In genomic region chr3:44418549-44418948, GRCh38 we compare ENCODE assay signal across 15 cellular contexts. TPM values are rescaled to one million over a fixed set of nuclear protein-coding genes. Genes with fewer than 3 reads are reported as not detected.
A peak's percentile ranks its signal among the peaks of the same experiment; 100 is the strongest.
DNase-seq lines count a peak whose midpoint lies in the region; TF ChIP-seq lines count a peak whose summit lies in the region.
"Had no signal": no experiment of that assay in that cellular context is flagged by ENCODE, and none has a peak within 500 bp of the region (broad histone marks: within the 10 kb centered on the region; RNA-seq: fewer than 3 reads in every experiment).

No MANE protein-coding gene starts in this region.

- no peaks in the 10 kb centered on the region for H3K27me3 ChIP-seq in BJ (ENCODE audit: control insufficient read depth, insufficient read depth, low read length)
- H3K27me3 ChIP-seq in kidney epithelial cell (ENCODE audit: control insufficient read depth, insufficient read depth, low read length) = no peaks in the 10 kb centered on the region
- H3K27me3 ChIP-seq: neutrophil had no signal

- H3K4me3 ChIP-seq in BJ (ENCODE audit: low read depth, low read length) (no peak overlapping the region), HFF-Myc (replicated peaks; ENCODE audit: low read depth, low read length) (no peak overlapping the region), cardiac fibroblast (replicated peaks in 1 of 2; ENCODE audit: low read depth in 2 of 2, low read length in 2 of 2) (no peak overlapping the region), kidney epithelial cell (ENCODE audit: low read depth, low read length) (no peak overlapping the region)
- H3K4me3 ChIP-seq: SK-N-MC had no signal

- H3K36me3 ChIP-seq in BJ (ENCODE audit: control insufficient read depth, insufficient read depth, low read length) (no peaks in the 10 kb centered on the region), kidney epithelial cell (ENCODE audit: control insufficient read depth, insufficient read depth, low read length) (no peaks in the 10 kb centered on the region)

- peak; percentile 28; the same call in 1 of the 2 replicates for TF ChIP-seq CTCF in BJ (IDR thresholded peaks at IDR 0.05; ENCODE audit: insufficient read depth, low read depth, low read length)
- TF ChIP-seq CTCF in HFF-Myc (IDR thresholded peaks at IDR 0.05; ENCODE audit: low read depth, low read length, missing control alignments) = peak; percentile 37
- TF ChIP-seq CTCF in cardiac fibroblast (IDR thresholded peaks at IDR 0.05; ENCODE audit: low read depth, low read length) = peak; percentile 28
- TF ChIP-seq CTCF in kidney epithelial cell (IDR thresholded peaks at IDR 0.05; ENCODE audit: insufficient read depth, low read length, poor library complexity, severe bottlenecking) = peak; percentile 21
- TF ChIP-seq CTCF in GM20000 (IDR thresholded peaks at IDR 0.05; ENCODE audit: extremely low read depth, missing control alignments) = no peak

- CTCF ChIA-PET in BJ (lab: Yijun Ruan, JAX) = no interaction called here

- POLR2A ChIA-PET in BJ (lab: Charles Lee) = no interaction called here

- no peak for DNase-seq in BJ (ENCODE audit: low read depth)
- no peak for DNase-seq in HFF-Myc (ENCODE audit: extremely low read depth, low read depth)
- no peak for DNase-seq in cardiac fibroblast (ENCODE audit: low read depth in 2 of 2)
- no peak for DNase-seq in kidney epithelial cell (ENCODE audit: low read depth)
- DNase-seq in NCI-H2081 (lab: John Stamatoyannopoulos, UW) = no peak
- no peak for DNase-seq in activated CD4-positive, alpha-beta T cell treated with anti-CD3 and anti-CD28 coated beads, Interleukin-2, amount 50 U/mL, for 48 hours
- DNase-seq in GM20000 (ENCODE audit: low spot score) = no peak
- DNase-seq in NCI-H2171 (lab: John Stamatoyannopoulos, UW) = no peak
- DNase-seq: activated CD4-positive, alpha-beta T cell treated with anti-CD3 and anti-CD28 coated beads for 36 hours; CD4-positive, alpha-beta memory T cell; GOT3; kidney; NCI-H1436 treated with DMSO at 0.1 percent for 48 hours had no signal

RNA-seq across cellular contexts. Expression of gene ZNF445, which starts 58.9 kb away (rescaled TPM):
- 2.6 and 2.7 TPM in 2 replicates for polyA plus RNA-seq in BJ (2011; rRNA removed)
- polyA minus RNA-seq in BJ (2011; rRNA and poly(A)+ RNA removed) = 5.4 and 7.2 TPM in 2 replicates
- total RNA-seq in kidney epithelial cell = 5.8 and 6.3 TPM in 2 replicates
